ENCODE assay signal across 8 cellular contexts in the genomic region with DNA sequence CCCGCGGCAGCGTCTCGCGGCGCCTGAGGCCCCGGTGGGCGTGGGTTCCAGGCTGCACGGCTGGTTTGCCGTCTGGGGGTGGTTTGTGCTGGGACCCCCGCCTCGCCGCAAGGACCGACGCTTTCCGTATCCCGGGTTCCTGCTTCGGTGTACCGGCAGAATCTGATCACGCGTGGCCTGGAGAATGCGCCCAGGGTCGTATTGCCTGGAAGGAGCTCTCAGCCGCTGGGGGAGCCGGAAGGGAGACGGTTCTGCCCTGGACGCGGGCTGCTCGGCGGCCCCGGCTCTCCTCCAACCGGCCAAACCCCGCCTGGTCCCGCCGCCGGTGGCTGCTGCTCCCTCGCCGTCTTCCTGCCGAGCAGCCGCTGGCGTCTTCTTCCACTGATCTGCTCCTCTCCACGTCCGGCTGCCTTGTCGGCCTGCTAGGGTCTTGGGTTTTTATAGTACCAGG. TPM values are rescaled to one million over a fixed set of nuclear protein-coding genes. Genes with fewer than 3 reads are reported as not detected.
DNase-seq lines count a peak whose midpoint lies in the region; ATAC-seq, FAIRE-seq and TF ChIP-seq lines count a peak whose summit lies in the region.

No MANE protein-coding gene starts in this region.

- H3K9me3 Mint-ChIP-seq in naive thymus-derived CD4-positive, alpha-beta T cell = peaks cover 0 to 1% (median 0%) of the 10 kb centered on the region in 11 donors

- POLR2A ChIA-PET in H1 (lab: Charles Lee; ENCODE audit: partially characterized antibody) = interaction anchor here (0.9 to 1.6 kb wide), 4 partner anchors 8 to 30 kb away, joined by 3 to 6 read pairs (median 5); no protein-coding TSS in a partner anchor
- POLR2A ChIA-PET in naive thymus-derived CD4-positive, alpha-beta T cell (lab: Charles Lee) = interaction anchor here (0.5 to 1.0 kb wide), 2 partner anchors 15 to 17 kb away, joined by 3 to 4 read pairs; no protein-coding TSS in a partner anchor

- no peak overlapping the region for H3K56ac ChIP-seq in H1 (replicated peaks; ENCODE audit: insufficient read length, low read depth, low read length)

- H3K4me3 Mint-ChIP-seq in naive thymus-derived CD4-positive, alpha-beta T cell = peak overlapping the region; percentile 44 to 85 (median 78)

- H3K4me1 ChIP-seq in HUES64 (ENCODE audit: insufficient read depth, low read length) (no peaks in the 10 kb centered on the region), H1 (replicated peaks in 1 of 4; ENCODE audit: control insufficient read depth in 3 of 4, insufficient read depth in 4 of 4, low read length in 3 of 4) (peaks cover 0 to 7% (median 2%) of the 10 kb centered on the region in 4 experiments; a peak in 4 of 7 replicates)
- H3K4me1 ChIP-seq in naive thymus-derived CD4-positive, alpha-beta T cell (ENCODE audit: control insufficient read depth in 2 of 2, insufficient read depth in 2 of 2, low read length in 2 of 2) = peaks cover 10 to 13% of the 10 kb centered on the region in 2 donors

- peak; percentile 19 for ATAC-seq in naive thymus-derived CD4-positive, alpha-beta T cell
- ATAC-seq in HG03571 (IDR thresholded peaks at IDR 0.05; ENCODE audit: unreplicated experiment) = no peak

- peaks cover 11% of the 10 kb centered on the region; the same call in 1 of the 2 replicates for H3K23me2 ChIP-seq in H1 (ENCODE audit: low read depth, low read length)

- no peak overlapping the region for H2AFZ ChIP-seq in H1 (ENCODE audit: low read length)

- peak overlapping the region; percentile 96 for H4K8ac ChIP-seq in H1 (ENCODE audit: extremely low read depth, insufficient read depth, low read length)

- peak overlapping the region; percentile 64 to 72 for H3K4me2 ChIP-seq in H1 (ENCODE audit: insufficient read depth in 1 of 2, low read depth in 2 of 2, low read length in 2 of 2)

- H2BK20ac ChIP-seq in H1 (ENCODE audit: low read length) = no peak overlapping the region

- no peak for TF ChIP-seq EP300 in H1 (IDR thresholded peaks at IDR 0.05; ENCODE audit: borderline replicate concordance in 1 of 2, low read depth in 2 of 2, low read length in 2 of 2)

- H2BK120ac ChIP-seq in H1 (replicated peaks; ENCODE audit: low read depth, low read length) = no peak overlapping the region

- no peak overlapping the region for H3K4ac ChIP-seq in H1 (replicated peaks; ENCODE audit: insufficient read length, low read depth, low read length)

- TF ChIP-seq CTCF in H1 (IDR thresholded peaks at IDR 0.05; ENCODE audit: control extremely low read depth in 1 of 3, insufficient read depth in 1 of 3, low read depth in 1 of 3, low read length in 3 of 3) = no peak

- H3K27ac Mint-ChIP-seq in naive thymus-derived CD4-positive, alpha-beta T cell = peak overlapping the region in 5 of 9 donors; percentile 22 to 74 (median 46)

- no peaks in the 10 kb centered on the region for H3K9me3 ChIP-seq in HUES64 (ENCODE audit: insufficient read depth, low read depth, low read length)
- no peaks in the 10 kb centered on the region for H3K9me3 ChIP-seq in H1 (ENCODE audit: insufficient read depth in 2 of 2, low read depth in 1 of 2, low read length in 1 of 2)
- H3K9me3 ChIP-seq in naive thymus-derived CD4-positive, alpha-beta T cell (ENCODE audit: control insufficient read depth in 2 of 3, low read length in 3 of 3) = no peaks in the 10 kb centered on the region

- 90% methylated on average over 44 of the region's 44 CpGs for whole genome bisulfite sequencing in HUES64
- 16% methylated on average over 34 of the region's 44 CpGs; no CpG with 5 or more reads in 1 of the 2 experiments for WGBS in H1 (ENCODE audit: extremely low coverage in 1 of 2, insufficient coverage in 1 of 2, insufficient read length in 1 of 2, insufficient replicate concordance in 2 of 2, low coverage in 1 of 2, low lambda C conversion rate in 2 of 2, missing lambda C conversion rate in 1 of 2), 2 experiments

- no peaks in the 10 kb centered on the region for H3K36me3 Mint-ChIP-seq in naive thymus-derived CD4-positive, alpha-beta T cell

- H3K4me1 Mint-ChIP-seq in naive thymus-derived CD4-positive, alpha-beta T cell = peaks cover 14 to 25% (median 19%) of the 10 kb centered on the region in 7 donors

- H2AK5ac ChIP-seq in H1 (ENCODE audit: low read depth, low read length) = no peak overlapping the region

- CTCF ChIA-PET in H1 (lab: Charles Lee; ENCODE audit: partially characterized antibody) = no interaction called here
- CTCF ChIA-PET in naive thymus-derived CD4-positive, alpha-beta T cell (lab: Charles Lee) = no interaction called here

- H4K91ac ChIP-seq in H1 (replicated peaks; ENCODE audit: insufficient read length, low read length) = no peak overlapping the region

- 0 out of 2 replicates have a peak overlapping the region, but pooled peaks have one; percentile 46 for H2BK15ac ChIP-seq in H1 (ENCODE audit: low read length)

- H3K9ac ChIP-seq in HUES64 (ENCODE audit: low read depth, low read length) (peak overlapping the region; percentile 1; the same call in 1 of the 2 replicates), H1 (replicated peaks in 1 of 4; ENCODE audit: extremely low read depth in 1 of 4, low read depth in 3 of 4, low read length in 3 of 4) (peak overlapping the region in 2 of 4 experiments; percentile 34 to 36; a peak in 4 of 7 replicates)

- no peaks in the 10 kb centered on the region for H3K79me1 ChIP-seq in H1 (ENCODE audit: low read depth, low read length)

- no peak for FAIRE-seq in H1 (lab: Jason Lieb, UNC)

- intact Hi-C loops in naive thymus-derived CD4-positive, alpha-beta T cell (cut with micrococcal nuclease) = loop anchor here in 1 of 2 donors (2.0 kb wide), 1 partner anchor 31 kb away; no protein-coding TSS in a partner anchor

- no peak for TF ChIP-seq POLR2A in H1 (IDR thresholded peaks at IDR 0.05; ENCODE audit: control extremely low read depth in 1 of 2, low read depth in 2 of 2, low read length in 2 of 2)

- H2BK12ac ChIP-seq in H1 (ENCODE audit: low read depth, low read length) = 0 out of 2 replicates have a peak overlapping the region, but pooled peaks have one; percentile 27

- H3K79me2 ChIP-seq in H1 (ENCODE audit: control insufficient read depth in 1 of 2, insufficient read depth in 2 of 2, low read length in 2 of 2) = no peaks in the 10 kb centered on the region

- peak overlapping the region; percentile 83 for H3K18ac ChIP-seq in H1 (ENCODE audit: extremely low read depth, low read length)

- no peak overlapping the region for H4K5ac ChIP-seq in H1 (ENCODE audit: insufficient read length, low read depth, low read length)

- H3K27me3 Mint-ChIP-seq in naive thymus-derived CD4-positive, alpha-beta T cell = peaks cover 14 to 37% (median 15%) of the 10 kb centered on the region in 5 donors

- TF ChIP-seq RAD21 in H1 (IDR thresholded peaks at IDR 0.05 in 1 of 2, conservative IDR thresholded peaks at IDR 0.05 in 1 of 2; ENCODE audit: low read depth in 2 of 2, low read length in 2 of 2) = no peak

- H4K20me1 ChIP-seq in H1 (replicated peaks in 1 of 2; ENCODE audit: control insufficient read depth in 1 of 2, insufficient read depth in 2 of 2, low read length in 2 of 2) = peaks cover 0 to 4% of the 10 kb centered on the region in 2 experiments

- H3K27me3 ChIP-seq in HUES64 (ENCODE audit: insufficient read depth, low read length) (peaks cover 19% of the 10 kb centered on the region), H1 (replicated peaks in 1 of 4; ENCODE audit: control insufficient read depth in 3 of 4, extremely low read depth in 1 of 4, insufficient read depth in 3 of 4, low read length in 3 of 4) (peaks cover 4 to 20% (median 15%) of the 10 kb centered on the region in 4 experiments; a peak in 6 of 7 replicates)
- H3K27me3 ChIP-seq in naive thymus-derived CD4-positive, alpha-beta T cell (ENCODE audit: control insufficient read depth in 2 of 2, insufficient read depth in 2 of 2, low read length in 2 of 2) = peaks cover 4% of the 10 kb centered on the region in 2 donors

- no peak overlapping the region for H2BK5ac ChIP-seq in H1 (ENCODE audit: low read depth, low read length)

- peak; percentile 63 for DNase-seq in AG08396 (ENCODE audit: low spot score)
- peak in 1 of 2 experiments; percentile 67 for DNase-seq in H1 (ENCODE audit: low read depth in 1 of 2, low spot score in 2 of 2)
- DNase-seq in naive thymus-derived CD4-positive, alpha-beta T cell = no peak
- no peak for DNase-seq in KG1 (lab: John Stamatoyannopoulos, UW)
- no peak for DNase-seq in LoVo (ENCODE audit: low spot score)
- no peak for DNase-seq in A172 (ENCODE audit: low spot score)

- peak overlapping the region; percentile 50 for H3K4me3 ChIP-seq in HUES64 (ENCODE audit: low read length)
- peak overlapping the region; percentile 27 to 59 (median 36) for H3K4me3 ChIP-seq in H1 (ENCODE audit: extremely low read depth in 1 of 4, insufficient read depth in 2 of 4, low read depth in 3 of 4, low read length in 4 of 4)
- peak overlapping the region; percentile 52 for H3K4me3 ChIP-seq in naive thymus-derived CD4-positive, alpha-beta T cell (ENCODE audit: low read length)

- H3K36me3 ChIP-seq in HUES64 (ENCODE audit: insufficient read depth, low read length) = no peaks in the 10 kb centered on the region
- H3K36me3 ChIP-seq in H1 (ENCODE audit: control insufficient read depth in 2 of 4, insufficient read depth in 4 of 4, low read length in 3 of 4) = no peaks in the 10 kb centered on the region
- H3K36me3 ChIP-seq in naive thymus-derived CD4-positive, alpha-beta T cell (ENCODE audit: control insufficient read depth in 2 of 3, insufficient read depth in 3 of 3, low read length in 3 of 3) = no peaks in the 10 kb centered on the region

- H3K23ac ChIP-seq in H1 (ENCODE audit: insufficient read length) = no peak overlapping the region

- H3K27ac ChIP-seq in HUES64 (ENCODE audit: low read depth, low read length) = no peak overlapping the region
- no peak overlapping the region for H3K27ac ChIP-seq in H1 (ENCODE audit: low read depth, low read length)
- peak overlapping the region; percentile 19 for H3K27ac ChIP-seq in naive thymus-derived CD4-positive, alpha-beta T cell (ENCODE audit: low read depth, low read length)

- no peak overlapping the region for H3K14ac ChIP-seq in H1 (ENCODE audit: insufficient read length)

RNA-seq across cellular contexts. Expression of gene ZNF778, which starts 39.8 kb away (rescaled TPM):
- polyA plus RNA-seq in HUES64 (2013, experiment 1 of 2) = 10.4 TPM
- polyA plus RNA-seq in HUES64 (2013, experiment 2 of 2) = 11.6 TPM
- 19.8 and 21.9 TPM in 2 replicates for total RNA-seq in H1 (2021; fragmentation: NEBNext Ultra II Directional; extraction: Animal tissue kit (Norgen Biotek cat#: 25700))
- polyA plus RNA-seq in H1 (2011; rRNA removed) = 8.6 and 9.5 TPM in 2 replicates
- polyA plus RNA-seq in H1 (2011; cell fraction: cytosol; rRNA removed) = 8.3 TPM
- polyA plus RNA-seq in H1 (2011; cell fraction: nucleus; rRNA removed) = 11.0 TPM
- 8.9 to 11.6 TPM (median 10.6 TPM) in 4 replicates for polyA plus RNA-seq in H1 (2012, experiment 1 of 2)
- 0.62 TPM for polyA plus RNA-seq in H1 (2012, experiment 2 of 2)
- 11.3 TPM for polyA plus RNA-seq in H1 (2013, experiment 1 of 2)
- polyA plus RNA-seq in H1 (2013, experiment 2 of 2) = 10.3 TPM
- polyA minus RNA-seq in H1 (2011; rRNA and poly(A)+ RNA removed) = 30.1 and 31.7 TPM in 2 replicates
- 26.0 TPM for polyA minus RNA-seq in H1 (2011; cell fraction: cytosol; rRNA and poly(A)+ RNA removed)
- 19.5 TPM for polyA minus RNA-seq in H1 (2011; cell fraction: nucleus; rRNA and poly(A)+ RNA removed)
- total RNA-seq in naive thymus-derived CD4-positive, alpha-beta T cell = 10 to 100 TPM in 2 of 5 experiments, 1 to 10 TPM in 3; 6.0 to 13.5 (median 6.5) TPM
- 1 to 10 TPM; 4.0 to 6.8 TPM for polyA plus RNA-seq in naive thymus-derived CD4-positive, alpha-beta T cell
- 8.8 and 10.5 TPM in 2 replicates for total RNA-seq in A172 (2014; rRNA removed; shearing (Covaris generic))

RNA-seq across cellular contexts. Expression of gene SLC22A31, which starts 57.0 kb away (rescaled TPM):
- polyA plus RNA-seq in HUES64 (2013, experiment 1 of 2) = 1.3 TPM
- polyA plus RNA-seq in HUES64 (2013, experiment 2 of 2) = 2.4 TPM
- 10.6 and 11.1 TPM in 2 replicates for total RNA-seq in H1 (2021; fragmentation: NEBNext Ultra II Directional; extraction: Animal tissue kit (Norgen Biotek cat#: 25700))
- 7.7 and 7.9 TPM in 2 replicates for polyA plus RNA-seq in H1 (2011; rRNA removed)
- polyA plus RNA-seq in H1 (2011; cell fraction: cytosol; rRNA removed) = 6.7 TPM
- polyA plus RNA-seq in H1 (2011; cell fraction: nucleus; rRNA removed) = 50.6 TPM
- polyA plus RNA-seq in H1 (2012, experiment 1 of 2) = 5.9 to 13.0 TPM (median 10.2 TPM) in 4 replicates
- 5.9 TPM for polyA plus RNA-seq in H1 (2012, experiment 2 of 2)
- polyA plus RNA-seq in H1 (2013, experiment 1 of 2) = 7.2 TPM
- polyA plus RNA-seq in H1 (2013, experiment 2 of 2) = 7.0 TPM
- 1.2 and 2.6 TPM in 2 replicates for polyA minus RNA-seq in H1 (2011; rRNA and poly(A)+ RNA removed)
- 3.0 TPM for polyA minus RNA-seq in H1 (2011; cell fraction: cytosol; rRNA and poly(A)+ RNA removed)
- polyA minus RNA-seq in H1 (2011; cell fraction: nucleus; rRNA and poly(A)+ RNA removed) = 10.6 TPM
- 1 to 10 TPM; 1.1 to 4.4 (median 2.8) TPM for total RNA-seq in naive thymus-derived CD4-positive, alpha-beta T cell
- under 1 TPM; 0.33 to 0.55 TPM for polyA plus RNA-seq in naive thymus-derived CD4-positive, alpha-beta T cell
- not detected in 2 replicates for total RNA-seq in A172 (2014; rRNA removed; shearing (Covaris generic))
